Comparison of ENCODE assay signal across 1 cellular context in the genomic region with DNA sequence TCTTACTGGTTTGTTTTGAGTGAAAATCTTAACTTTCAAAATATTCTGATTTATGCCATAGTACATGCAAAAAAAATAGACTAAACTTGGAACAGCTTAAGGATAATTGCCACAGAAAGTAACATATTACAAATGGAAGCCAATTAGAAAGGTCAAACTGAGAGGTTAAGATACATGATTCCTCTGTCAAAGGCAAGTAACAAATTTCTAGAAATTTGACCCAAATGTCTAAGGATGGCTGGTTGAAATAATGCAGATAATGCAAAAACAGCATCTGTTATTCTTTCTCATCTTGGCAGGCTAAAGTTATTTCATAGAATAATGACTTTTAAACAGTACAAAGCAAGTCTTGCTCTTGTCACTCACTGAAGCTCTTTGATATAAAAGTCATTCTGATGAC.
TF ChIP-seq lines count a peak whose summit lies in the region.

No MANE protein-coding gene starts in this region.

TF ChIP-seq in IMR-90, 13 proteins besides CTCF, POLR2A, EP300 and RAD21 (continued from another document):
- TF ChIP-seq, protein P1, sequence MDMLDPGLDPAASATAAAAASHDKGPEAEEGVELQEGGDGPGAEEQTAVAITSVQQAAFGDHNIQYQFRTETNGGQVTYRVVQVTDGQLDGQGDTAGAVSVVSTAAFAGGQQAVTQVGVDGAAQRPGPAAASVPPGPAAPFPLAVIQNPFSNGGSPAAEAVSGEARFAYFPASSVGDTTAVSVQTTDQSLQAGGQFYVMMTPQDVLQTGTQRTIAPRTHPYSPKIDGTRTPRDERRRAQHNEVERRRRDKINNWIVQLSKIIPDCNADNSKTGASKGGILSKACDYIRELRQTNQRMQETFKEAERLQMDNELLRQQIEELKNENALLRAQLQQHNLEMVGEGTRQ (IDR thresholded peaks at IDR 0.05; ENCODE audit: low read depth, low read length): no peak
- no peak for TF ChIP-seq BHLHE40 (IDR thresholded peaks at IDR 0.05; ENCODE audit: low read depth, low read length)
